Comparison of ENCODE assay signal across 1 cellular context in the genomic region with DNA sequence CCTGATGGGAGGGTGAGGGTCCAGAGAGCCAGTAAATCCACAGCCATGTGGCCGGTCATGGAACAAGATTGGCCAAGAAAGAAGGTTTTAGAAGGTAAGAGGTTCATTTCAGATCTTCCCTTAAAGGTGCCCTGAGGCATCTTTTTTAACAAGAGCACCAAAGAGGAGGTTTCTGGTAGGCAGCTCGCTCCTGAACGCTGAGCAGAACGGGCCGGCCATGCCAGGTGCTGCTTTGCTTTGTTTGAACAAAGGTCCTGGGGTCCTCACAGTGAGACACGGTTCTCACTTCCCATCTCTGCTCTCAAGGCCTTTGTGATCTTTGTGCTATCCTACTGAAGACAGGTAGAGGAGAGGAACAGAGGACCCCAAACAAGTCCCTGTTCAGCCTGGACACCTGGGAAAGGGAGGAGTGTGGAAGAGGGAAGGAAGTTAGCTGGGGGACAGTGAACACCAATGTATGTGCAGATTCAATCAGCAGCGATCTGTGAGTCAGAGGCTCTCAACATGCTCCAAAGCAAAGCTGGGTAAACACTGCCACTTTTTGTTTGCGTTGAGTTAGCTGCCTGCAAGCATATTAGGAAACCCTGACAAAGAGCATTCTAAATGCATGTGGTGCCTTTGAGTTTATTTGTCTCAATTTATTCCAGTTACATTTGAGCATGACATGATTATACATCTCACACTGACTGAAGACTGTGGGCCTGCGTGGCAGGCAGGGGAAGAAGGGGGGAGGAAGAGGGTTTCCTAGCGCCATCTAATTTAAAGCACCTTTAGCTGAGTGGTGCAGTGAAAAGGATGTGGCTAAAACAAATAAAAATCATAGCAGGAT.
TF ChIP-seq lines count a peak whose summit lies in the region.

No MANE protein-coding gene starts in this region.

TF ChIP-seq in HepG2, 621 proteins besides CTCF, POLR2A, EP300 and RAD21 (continued from another document):
- TF ChIP-seq, protein P1, sequence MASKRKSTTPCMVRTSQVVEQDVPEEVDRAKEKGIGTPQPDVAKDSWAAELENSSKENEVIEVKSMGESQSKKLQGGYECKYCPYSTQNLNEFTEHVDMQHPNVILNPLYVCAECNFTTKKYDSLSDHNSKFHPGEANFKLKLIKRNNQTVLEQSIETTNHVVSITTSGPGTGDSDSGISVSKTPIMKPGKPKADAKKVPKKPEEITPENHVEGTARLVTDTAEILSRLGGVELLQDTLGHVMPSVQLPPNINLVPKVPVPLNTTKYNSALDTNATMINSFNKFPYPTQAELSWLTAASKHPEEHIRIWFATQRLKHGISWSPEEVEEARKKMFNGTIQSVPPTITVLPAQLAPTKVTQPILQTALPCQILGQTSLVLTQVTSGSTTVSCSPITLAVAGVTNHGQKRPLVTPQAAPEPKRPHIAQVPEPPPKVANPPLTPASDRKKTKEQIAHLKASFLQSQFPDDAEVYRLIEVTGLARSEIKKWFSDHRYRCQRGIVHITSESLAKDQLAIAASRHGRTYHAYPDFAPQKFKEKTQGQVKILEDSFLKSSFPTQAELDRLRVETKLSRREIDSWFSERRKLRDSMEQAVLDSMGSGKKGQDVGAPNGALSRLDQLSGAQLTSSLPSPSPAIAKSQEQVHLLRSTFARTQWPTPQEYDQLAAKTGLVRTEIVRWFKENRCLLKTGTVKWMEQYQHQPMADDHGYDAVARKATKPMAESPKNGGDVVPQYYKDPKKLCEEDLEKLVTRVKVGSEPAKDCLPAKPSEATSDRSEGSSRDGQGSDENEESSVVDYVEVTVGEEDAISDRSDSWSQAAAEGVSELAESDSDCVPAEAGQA (IDR thresholded peaks at IDR 0.05; ENCODE audit: low read depth): no peak
- TF ChIP-seq, protein P1 (CRISPR knock-in tag; IDR thresholded peaks at IDR 0.05; ENCODE audit: borderline replicate concordance): no peak
- TF ChIP-seq KDM6A (CRISPR knock-in tag; IDR thresholded peaks at IDR 0.05; ENCODE audit: low read depth) (peak; percentile 54; the same call in 1 of the 2 replicates), FOXO1 (CRISPR knock-in tag; IDR thresholded peaks at IDR 0.05) (peak; percentile 75; the same call in 1 of the 2 replicates), ZNF589 (CRISPR knock-in tag; conservative IDR thresholded peaks at IDR 0.05) (no peak), FOXA1 (IDR thresholded peaks at IDR 0.05) (peak; percentile 57; the same call in 1 of the 2 replicates), FOXA1 (CRISPR knock-in tag; IDR thresholded peaks at IDR 0.05) (peak; percentile 87), ZNF556 (CRISPR knock-in tag; IDR thresholded peaks at IDR 0.05; ENCODE audit: borderline replicate concordance) (no peak), ZZZ3 (CRISPR knock-in tag; IDR thresholded peaks at IDR 0.05; ENCODE audit: borderline replicate concordance) (no peak), ZBTB7A (CRISPR knock-in tag; IDR thresholded peaks at IDR 0.05) (peak; percentile 68; the same call in 1 of the 2 replicates), RELA (CRISPR knock-in tag; IDR thresholded peaks at IDR 0.05) (no peak), ZSCAN9 (CRISPR knock-in tag; IDR thresholded peaks at IDR 0.05; ENCODE audit: borderline replicate concordance) (peak; percentile 37; the same call in 1 of the 2 replicates), POLR2AphosphoS5 (IDR thresholded peaks at IDR 0.05; ENCODE audit: low read depth, low read length) (no peak), CBFB (CRISPR knock-in tag; IDR thresholded peaks at IDR 0.05) (no peak), SAP130 (CRISPR knock-in tag; IDR thresholded peaks at IDR 0.05; ENCODE audit: low read depth) (peak; percentile 83), ZBTB38 (CRISPR knock-in tag; IDR thresholded peaks at IDR 0.05) (no peak), ZNF768 (CRISPR knock-in tag; IDR thresholded peaks at IDR 0.05) (no peak), MAFF (IDR thresholded peaks at IDR 0.05; ENCODE audit: low read depth, low read length) (peak; percentile 44), ERF (CRISPR knock-in tag; IDR thresholded peaks at IDR 0.05) (peak; percentile 78), SRSF1 (optimal IDR thresholded peaks at IDR 0.05; ENCODE audit: low read depth, low read length) (no peak), ZNF883 (CRISPR knock-in tag; IDR thresholded peaks at IDR 0.05; ENCODE audit: not compliant biosample characterization) (peak; percentile 42), MBNL3 (CRISPR knock-in tag; conservative IDR thresholded peaks at IDR 0.05) (no peak), PCBP2 (optimal IDR thresholded peaks at IDR 0.05; ENCODE audit: low read depth, low read length, poor library complexity, severe bottlenecking) (peak; percentile 9), ZNF773 (CRISPR knock-in tag; IDR thresholded peaks at IDR 0.05; ENCODE audit: borderline replicate concordance) (no peak), SNRNP70 (IDR thresholded peaks at IDR 0.05; ENCODE audit: low read depth, low read length) (no peak), ZSCAN25 (CRISPR knock-in tag; IDR thresholded peaks at IDR 0.05) (peak; percentile 42; the same call in 1 of the 2 replicates)
- TF ChIP-seq, protein P2, sequence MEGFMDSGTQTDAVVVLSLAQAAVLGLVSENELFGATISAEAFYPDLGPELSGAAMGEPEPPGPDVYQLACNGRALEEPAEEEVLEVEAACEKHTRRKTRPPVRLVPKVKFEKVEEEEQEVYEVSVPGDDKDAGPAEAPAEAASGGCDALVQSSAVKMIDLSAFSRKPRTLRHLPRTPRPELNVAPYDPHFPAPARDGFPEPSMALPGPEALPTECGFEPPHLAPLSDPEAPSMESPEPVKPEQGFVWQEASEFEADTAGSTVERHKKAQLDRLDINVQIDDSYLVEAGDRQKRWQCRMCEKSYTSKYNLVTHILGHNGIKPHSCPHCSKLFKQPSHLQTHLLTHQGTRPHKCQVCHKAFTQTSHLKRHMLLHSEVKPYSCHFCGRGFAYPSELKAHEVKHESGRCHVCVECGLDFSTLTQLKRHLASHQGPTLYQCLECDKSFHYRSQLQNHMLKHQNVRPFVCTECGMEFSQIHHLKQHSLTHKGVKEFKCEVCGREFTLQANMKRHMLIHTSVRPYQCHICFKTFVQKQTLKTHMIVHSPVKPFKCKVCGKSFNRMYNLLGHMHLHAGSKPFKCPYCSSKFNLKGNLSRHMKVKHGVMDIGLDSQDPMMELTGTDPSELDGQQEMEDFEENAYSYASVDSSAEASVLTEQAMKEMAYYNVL (CRISPR knock-in tag; IDR thresholded peaks at IDR 0.05; ENCODE audit: borderline replicate concordance): peak; percentile 76; the same call in 1 of the 2 replicates
- TF ChIP-seq, protein P3, sequence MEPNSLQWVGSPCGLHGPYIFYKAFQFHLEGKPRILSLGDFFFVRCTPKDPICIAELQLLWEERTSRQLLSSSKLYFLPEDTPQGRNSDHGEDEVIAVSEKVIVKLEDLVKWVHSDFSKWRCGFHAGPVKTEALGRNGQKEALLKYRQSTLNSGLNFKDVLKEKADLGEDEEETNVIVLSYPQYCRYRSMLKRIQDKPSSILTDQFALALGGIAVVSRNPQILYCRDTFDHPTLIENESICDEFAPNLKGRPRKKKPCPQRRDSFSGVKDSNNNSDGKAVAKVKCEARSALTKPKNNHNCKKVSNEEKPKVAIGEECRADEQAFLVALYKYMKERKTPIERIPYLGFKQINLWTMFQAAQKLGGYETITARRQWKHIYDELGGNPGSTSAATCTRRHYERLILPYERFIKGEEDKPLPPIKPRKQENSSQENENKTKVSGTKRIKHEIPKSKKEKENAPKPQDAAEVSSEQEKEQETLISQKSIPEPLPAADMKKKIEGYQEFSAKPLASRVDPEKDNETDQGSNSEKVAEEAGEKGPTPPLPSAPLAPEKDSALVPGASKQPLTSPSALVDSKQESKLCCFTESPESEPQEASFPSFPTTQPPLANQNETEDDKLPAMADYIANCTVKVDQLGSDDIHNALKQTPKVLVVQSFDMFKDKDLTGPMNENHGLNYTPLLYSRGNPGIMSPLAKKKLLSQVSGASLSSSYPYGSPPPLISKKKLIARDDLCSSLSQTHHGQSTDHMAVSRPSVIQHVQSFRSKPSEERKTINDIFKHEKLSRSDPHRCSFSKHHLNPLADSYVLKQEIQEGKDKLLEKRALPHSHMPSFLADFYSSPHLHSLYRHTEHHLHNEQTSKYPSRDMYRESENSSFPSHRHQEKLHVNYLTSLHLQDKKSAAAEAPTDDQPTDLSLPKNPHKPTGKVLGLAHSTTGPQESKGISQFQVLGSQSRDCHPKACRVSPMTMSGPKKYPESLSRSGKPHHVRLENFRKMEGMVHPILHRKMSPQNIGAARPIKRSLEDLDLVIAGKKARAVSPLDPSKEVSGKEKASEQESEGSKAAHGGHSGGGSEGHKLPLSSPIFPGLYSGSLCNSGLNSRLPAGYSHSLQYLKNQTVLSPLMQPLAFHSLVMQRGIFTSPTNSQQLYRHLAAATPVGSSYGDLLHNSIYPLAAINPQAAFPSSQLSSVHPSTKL (CRISPR knock-in tag; IDR thresholded peaks at IDR 0.05): peak; percentile 76
- TF ChIP-seq, protein P4, sequence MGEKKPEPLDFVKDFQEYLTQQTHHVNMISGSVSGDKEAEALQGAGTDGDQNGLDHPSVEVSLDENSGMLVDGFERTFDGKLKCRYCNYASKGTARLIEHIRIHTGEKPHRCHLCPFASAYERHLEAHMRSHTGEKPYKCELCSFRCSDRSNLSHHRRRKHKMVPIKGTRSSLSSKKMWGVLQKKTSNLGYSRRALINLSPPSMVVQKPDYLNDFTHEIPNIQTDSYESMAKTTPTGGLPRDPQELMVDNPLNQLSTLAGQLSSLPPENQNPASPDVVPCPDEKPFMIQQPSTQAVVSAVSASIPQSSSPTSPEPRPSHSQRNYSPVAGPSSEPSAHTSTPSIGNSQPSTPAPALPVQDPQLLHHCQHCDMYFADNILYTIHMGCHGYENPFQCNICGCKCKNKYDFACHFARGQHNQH (CRISPR knock-in tag; IDR thresholded peaks at IDR 0.05): peak; percentile 68; the same call in 1 of the 2 replicates
- TF ChIP-seq, protein P5, sequence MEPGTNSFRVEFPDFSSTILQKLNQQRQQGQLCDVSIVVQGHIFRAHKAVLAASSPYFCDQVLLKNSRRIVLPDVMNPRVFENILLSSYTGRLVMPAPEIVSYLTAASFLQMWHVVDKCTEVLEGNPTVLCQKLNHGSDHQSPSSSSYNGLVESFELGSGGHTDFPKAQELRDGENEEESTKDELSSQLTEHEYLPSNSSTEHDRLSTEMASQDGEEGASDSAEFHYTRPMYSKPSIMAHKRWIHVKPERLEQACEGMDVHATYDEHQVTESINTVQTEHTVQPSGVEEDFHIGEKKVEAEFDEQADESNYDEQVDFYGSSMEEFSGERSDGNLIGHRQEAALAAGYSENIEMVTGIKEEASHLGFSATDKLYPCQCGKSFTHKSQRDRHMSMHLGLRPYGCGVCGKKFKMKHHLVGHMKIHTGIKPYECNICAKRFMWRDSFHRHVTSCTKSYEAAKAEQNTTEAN (CRISPR knock-in tag; conservative IDR thresholded peaks at IDR 0.05): 0 out of 2 replicates have a peak, but pooled peaks have one; percentile 28
